In the genomic region with DNA sequence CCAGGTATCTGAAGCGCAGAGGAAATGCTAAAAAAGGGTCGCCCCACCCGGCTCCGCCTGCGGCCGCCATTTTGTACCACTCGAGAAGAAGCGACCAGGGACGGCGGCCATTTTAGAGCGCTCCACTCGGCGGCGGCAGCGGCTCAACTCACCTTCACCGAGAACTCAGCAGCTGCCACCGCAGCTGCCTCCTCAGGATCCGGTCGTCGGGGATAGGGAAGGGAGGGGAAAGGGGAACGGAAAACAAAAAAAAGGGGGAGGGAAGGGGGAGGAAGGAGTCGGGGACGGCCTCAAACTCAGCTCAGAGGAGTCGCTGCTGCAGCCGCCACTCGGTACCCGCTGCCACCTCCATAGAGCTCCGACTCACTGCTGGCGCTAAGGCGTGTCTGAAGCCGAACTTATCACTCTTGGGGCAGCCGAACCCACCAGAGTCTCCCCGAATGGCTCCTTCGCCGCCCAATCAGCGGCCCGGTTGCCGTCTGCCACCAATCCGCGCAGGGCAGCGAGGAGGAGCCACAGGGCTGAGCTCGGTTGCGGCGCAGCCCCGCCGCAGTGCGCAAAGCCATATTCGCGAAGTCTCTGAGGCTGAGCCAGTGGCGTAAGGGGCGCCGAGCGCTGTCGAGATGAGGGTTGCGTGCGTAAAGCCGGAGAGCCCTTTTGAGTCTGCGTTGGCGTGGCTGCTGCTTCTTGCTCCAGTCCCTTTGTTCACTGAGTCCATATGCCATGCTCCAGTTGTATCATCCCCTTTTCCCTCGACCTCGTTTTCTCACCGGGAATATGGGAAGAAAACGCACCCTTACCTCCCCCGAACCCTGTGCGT, we compare ENCODE assay signal across 8 cellular contexts. TPM values are rescaled to one million over a fixed set of nuclear protein-coding genes. Genes with fewer than 3 reads are reported as not detected.
DNase-seq lines count a peak whose midpoint lies in the region; ATAC-seq and TF ChIP-seq lines count a peak whose summit lies in the region.

A gene (minus strand): TSS at position 374 of the 820 bp plus-strand sequence.

- intact Hi-C loops in left cardiac atrium (cut with DNase I), result loop anchor here (1.0 to 5.0 kb wide), 3 partner anchors 49 to 94 kb away; a partner anchor contains a TSS

- H3K4me3 Mint-ChIP-seq in T-helper 1 cell treated with Interleukin-12 subunit alpha and Interleukin-12 subunit beta and Interleukin-4 antibody, amounts not matched to agents 30 μg/mL and 1 μg/mL, for 36 hours, result peak within 1 kb of the TSS; percentile 95
- H3K4me3 Mint-ChIP-seq in progenitor cell of endocrine pancreas (ENCODE audit: low read depth), result peak within 1 kb of the TSS; percentile 93

- peaks cover 45% of the 10 kb centered on the region for H3K36me3 Mint-ChIP-seq in T-helper 1 cell treated with Interleukin-12 subunit alpha and Interleukin-12 subunit beta and Interleukin-4 antibody, amounts not matched to agents 30 μg/mL and 1 μg/mL, for 36 hours (ENCODE audit: low read depth)
- peaks cover 37% of the 10 kb centered on the region for H3K36me3 Mint-ChIP-seq in progenitor cell of endocrine pancreas (ENCODE audit: insufficient read depth)

- H3K9me3 Mint-ChIP-seq in T-helper 1 cell treated with Interleukin-12 subunit alpha and Interleukin-12 subunit beta and Interleukin-4 antibody, amounts not matched to agents 30 μg/mL and 1 μg/mL, for 36 hours, result no peaks in the 10 kb centered on the region
- no peaks in the 10 kb centered on the region for H3K9me3 Mint-ChIP-seq in progenitor cell of endocrine pancreas (ENCODE audit: low read depth)

- peaks cover 8% of the 10 kb centered on the region for H3K27me3 Mint-ChIP-seq in T-helper 1 cell treated with Interleukin-12 subunit alpha and Interleukin-12 subunit beta and Interleukin-4 antibody, amounts not matched to agents 30 μg/mL and 1 μg/mL, for 36 hours (ENCODE audit: low read depth)
- no peaks in the 10 kb centered on the region for H3K27me3 Mint-ChIP-seq in progenitor cell of endocrine pancreas

- TF ChIP-seq CTCF in GM13977 (IDR thresholded peaks at IDR 0.05; ENCODE audit: extremely low read depth, insufficient read depth, missing control alignments) (no peak), progenitor cell of endocrine pancreas (IDR thresholded peaks at IDR 0.05; ENCODE audit: unreplicated experiment) (no peak)

- in situ Hi-C loops in GM13977 (cut with MboI; ENCODE audit: low pct_unique_long_range_greater_than_20kb, low sequenced_read_pairs, unreplicated experiment), result no loop called here

- ATAC-seq in HG02884 (IDR thresholded peaks at IDR 0.05; ENCODE audit: unreplicated experiment), result peak; percentile 88
- ATAC-seq in left cardiac atrium, result peak; percentile 96 to 97

- peak; percentile 98 for DNase-seq in GM13977 (ENCODE audit: low spot score)
- peak; percentile 92 for DNase-seq in NCI-H1694 (lab: John Stamatoyannopoulos, UW)
- peak; percentile 95 for DNase-seq in amniotic stem cell (lab: John Stamatoyannopoulos, UW)
- DNase-seq in left cardiac atrium, result peak; percentile 99
- DNase-seq in progenitor cell of endocrine pancreas (ENCODE audit: low spot score, unreplicated experiment), result peak; percentile 97
- peak; percentile 99 for DNase-seq in ureter (ENCODE audit: low spot score)

- H3K27ac Mint-ChIP-seq in T-helper 1 cell treated with Interleukin-12 subunit alpha and Interleukin-12 subunit beta and Interleukin-4 antibody, amounts not matched to agents 30 μg/mL and 1 μg/mL, for 36 hours, result peak within 1 kb of the TSS; percentile 96
- peak within 1 kb of the TSS; percentile 99 for H3K27ac Mint-ChIP-seq in progenitor cell of endocrine pancreas

- H3K4me1 Mint-ChIP-seq in T-helper 1 cell treated with Interleukin-12 subunit alpha and Interleukin-12 subunit beta and Interleukin-4 antibody, amounts not matched to agents 30 μg/mL and 1 μg/mL, for 36 hours (ENCODE audit: low read depth), result peaks cover 35% of the 10 kb centered on the region
- peaks cover 38% of the 10 kb centered on the region for H3K4me1 Mint-ChIP-seq in progenitor cell of endocrine pancreas (ENCODE audit: low read depth)

RNA-seq across cellular contexts. Expression of the gene that starts here (rescaled TPM):
- 100 to 1,000 TPM; 665 to 793 TPM for total RNA-seq in left cardiac atrium
- 1,076 and 1,126 TPM in 2 replicates for total RNA-seq in progenitor cell of endocrine pancreas
- 1,147 TPM for total RNA-seq in ureter

Comparison
In these comparisons a context has a peak if more than half of its experiments do, and no peak if none do; other contexts are left out.
1. Peak in every context shown above with its lines: DNase-seq and ATAC-seq.